In genomic region chr1:65525297-65526048, GRCh38 we compare ENCODE assay signal across 10 cellular contexts.
A peak's percentile ranks its signal among the peaks of the same experiment; 100 is the strongest.
DNase-seq lines count a peak whose midpoint lies in the region; ATAC-seq and TF ChIP-seq lines count a peak whose summit lies in the region.
"Had no signal": no experiment of that assay in that cellular context is flagged by ENCODE, and none has a peak within 500 bp of the region (broad histone marks: within the 10 kb centered on the region; RNA-seq: fewer than 3 reads in every experiment).

No MANE protein-coding gene starts in this region.

- H3K27ac ChIP-seq in stomach = peak overlapping the region; percentile 64 to 85 (median 81)
- H3K27ac ChIP-seq: 22Rv1, SJSA1 had no signal

- H3K36me3 ChIP-seq in kidney epithelial cell (ENCODE audit: control insufficient read depth, insufficient read depth, low read length) = no peaks in the 10 kb centered on the region
- no peaks in the 10 kb centered on the region for H3K36me3 ChIP-seq in stomach
- H3K36me3 ChIP-seq: SJSA1 had no signal

- no peak for ATAC-seq in activated T-helper 17 cell treated with anti-CD3 and anti-CD28 coated beads, Interleukin-2, amount 50 U/mL, for 72 hours (replicated peaks)
- ATAC-seq in GM18511 (IDR thresholded peaks at IDR 0.05; ENCODE audit: unreplicated experiment) = no peak

- H3K27me3 Mint-ChIP-seq in brain = peaks cover 69% of the 10 kb centered on the region
- peaks cover 27% of the 10 kb centered on the region for H3K27me3 Mint-ChIP-seq in activated T-helper 17 cell treated with anti-CD3 and anti-CD28 coated beads, Interleukin-2, amount 50 U/mL, for 72 hours

- peaks cover 0 to 6% (median 0%) of the 10 kb centered on the region in 5 experiments for H3K9me3 Mint-ChIP-seq in brain
- peaks cover 4% of the 10 kb centered on the region for H3K9me3 Mint-ChIP-seq in activated T-helper 17 cell treated with anti-CD3 and anti-CD28 coated beads, Interleukin-2, amount 50 U/mL, for 72 hours

- peak overlapping the region; percentile 48 for H3K4me3 ChIP-seq in kidney epithelial cell (ENCODE audit: low read depth, low read length)
- H3K4me3 ChIP-seq in stomach = peak overlapping the region; percentile 50 to 65 (median 64)
- H3K4me3 ChIP-seq: SJSA1 had no signal

- H3K27ac Mint-ChIP-seq in brain = no peak overlapping the region
- no peak overlapping the region for H3K27ac Mint-ChIP-seq in activated T-helper 17 cell treated with anti-CD3 and anti-CD28 coated beads, Interleukin-2, amount 50 U/mL, for 72 hours

- peaks cover 0 to 30% (median 19%) of the 10 kb centered on the region in 4 donors for H3K4me1 ChIP-seq in stomach
- H3K4me1 ChIP-seq: SJSA1 had no signal

- H3K27me3 ChIP-seq in kidney epithelial cell (ENCODE audit: control insufficient read depth, insufficient read depth, low read length) (peaks cover 15% of the 10 kb centered on the region), stomach (peaks cover 0 to 34% (median 17%) of the 10 kb centered on the region in 3 donors)

- no peaks in the 10 kb centered on the region for H3K9me3 ChIP-seq in stomach
- H3K9me3 ChIP-seq: SJSA1 had no signal

- peaks cover 4% of the 10 kb centered on the region for H3K36me3 Mint-ChIP-seq in brain
- peaks cover 8% of the 10 kb centered on the region for H3K36me3 Mint-ChIP-seq in activated T-helper 17 cell treated with anti-CD3 and anti-CD28 coated beads, Interleukin-2, amount 50 U/mL, for 72 hours (ENCODE audit: low read depth)

- peak overlapping the region; percentile 61 to 82 (median 77) for H3K4me3 Mint-ChIP-seq in brain
- H3K4me3 Mint-ChIP-seq in activated T-helper 17 cell treated with anti-CD3 and anti-CD28 coated beads, Interleukin-2, amount 50 U/mL, for 72 hours = no peak overlapping the region

- TF ChIP-seq POLR2A in stomach (IDR thresholded peaks at IDR 0.05) = no peak

- peak; percentile 75 for DNase-seq in DMS 273 (lab: John Stamatoyannopoulos, UW; ENCODE audit: unreplicated experiment)
- DNase-seq in DMS 273 treated with DMSO at 0.1 percent for 48 hours (lab: John Stamatoyannopoulos, UW) = no peak
- DNase-seq in kidney epithelial cell (ENCODE audit: low read depth) = no peak
- DNase-seq in stomach = peak; percentile 30
- no peak for DNase-seq in activated gamma-delta T cell (lab: John Stamatoyannopoulos, UW)

- no peak for TF ChIP-seq EP300 in stomach (IDR thresholded peaks at IDR 0.05)

- TF ChIP-seq CTCF in brain (conservative IDR thresholded peaks at IDR 0.05) (no peak), kidney epithelial cell (IDR thresholded peaks at IDR 0.05; ENCODE audit: insufficient read depth, low read length, poor library complexity, severe bottlenecking) (no peak), stomach (IDR thresholded peaks at IDR 0.05) (no peak)

- intact Hi-C loops in stomach (cut with DNase I; ENCODE audit: low total_unique reads) = no loop called here

- peaks cover 23% of the 10 kb centered on the region for H3K4me1 Mint-ChIP-seq in brain
- peaks cover 4% of the 10 kb centered on the region for H3K4me1 Mint-ChIP-seq in activated T-helper 17 cell treated with anti-CD3 and anti-CD28 coated beads, Interleukin-2, amount 50 U/mL, for 72 hours

- 2 to 6% (median 3%) methylated on average over 49 to 86 of the region's 86 CpGs for WGBS in stomach, 5 donors

Comparison
In these comparisons a context has a peak if more than half of its experiments do, and no peak if none do; other contexts are left out.
1. DNase-seq: peak in DMS 273 (single experiment) and stomach (single experiment); none in DMS 273 treated with DMSO at 0.1 percent for 48 hours (single experiment), kidney epithelial cell (single experiment) and activated gamma-delta T cell (single experiment).